In the genomic region with DNA sequence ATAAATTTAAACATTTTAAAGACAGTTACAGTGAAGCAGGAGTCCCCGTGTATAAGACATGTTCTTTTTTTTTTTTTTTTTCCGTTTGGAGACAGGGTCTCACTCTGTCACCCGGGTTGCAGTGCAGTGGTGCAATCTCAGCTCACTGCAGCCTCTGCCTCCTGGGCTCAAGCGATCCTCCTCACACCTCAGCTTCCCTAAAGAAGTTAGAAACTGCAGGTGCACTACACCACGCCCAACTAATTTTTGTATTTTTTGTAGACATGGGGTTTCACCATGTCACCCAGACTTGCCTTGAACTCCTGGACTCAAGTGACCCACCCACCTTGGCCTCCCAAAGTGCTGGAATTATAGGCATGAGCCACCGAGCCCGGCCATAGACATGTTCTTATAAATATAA, we compare ENCODE assay signal across 11 cellular contexts. TPM values are rescaled to one million over a fixed set of nuclear protein-coding genes. Genes with fewer than 3 reads are reported as not detected.
DNase-seq lines count a peak whose midpoint lies in the region; ATAC-seq and TF ChIP-seq lines count a peak whose summit lies in the region.
"Had no signal": no experiment of that assay in that cellular context is flagged by ENCODE, and none has a peak within 500 bp of the region (broad histone marks: within the 10 kb centered on the region; RNA-seq: fewer than 3 reads in every experiment).

No MANE protein-coding gene starts in this region.

- TF ChIP-seq CTCF in DND-41 (IDR thresholded peaks at IDR 0.05; ENCODE audit: borderline replicate concordance, extremely low read depth, low read length, poor library complexity, severe bottlenecking), result no peak
- TF ChIP-seq CTCF in HL-60 (IDR thresholded peaks at IDR 0.05; ENCODE audit: insufficient read depth, low read length), result no peak
- no peak for TF ChIP-seq CTCF in neutrophil (IDR thresholded peaks at IDR 0.05)
- TF ChIP-seq CTCF in PC-3 (conservative IDR thresholded peaks at IDR 0.05; ENCODE audit: low read depth, low read length), result no peak

- no peaks in the 10 kb centered on the region for H3K36me3 ChIP-seq in DND-41 (ENCODE audit: insufficient read depth, low read length)
- peaks cover 22% of the 10 kb centered on the region for H3K36me3 ChIP-seq in neutrophil
- no peaks in the 10 kb centered on the region for H3K36me3 ChIP-seq in PC-3 (ENCODE audit: low read depth, low read length)
- H3K36me3 ChIP-seq: brain microvascular endothelial cell had no signal

- H3K27ac ChIP-seq in DND-41 (ENCODE audit: low read length), result peak overlapping the region; percentile 94
- peak overlapping the region; percentile 91 for H3K27ac ChIP-seq in HL-60 (replicated peaks)
- H3K27ac ChIP-seq in neutrophil, result peak overlapping the region; percentile 98
- H3K27ac ChIP-seq in PC-3 (ENCODE audit: low read length), result no peak overlapping the region
- H3K27ac ChIP-seq: brain microvascular endothelial cell, SJCRH30 had no signal

- H2AFZ ChIP-seq in DND-41 (ENCODE audit: low read depth, low read length), result peak overlapping the region; percentile 74; the same call in 1 of the 2 replicates
- no peak overlapping the region for H2AFZ ChIP-seq in PC-3 (ENCODE audit: low read length)

- ATAC-seq in DND-41 (ENCODE audit: insufficient read depth, low read depth) (peak; percentile 30; the same call in 2 of the 3 replicates), PC-3 (no peak)
- peak in 1 of 2 donors; percentile 12 for ATAC-seq in activated T-cell treated with anti-CD3 and anti-CD28 coated beads, Interleukin-2, amount 50 U/mL, for 72 hours (replicated peaks in 1 of 2)

- H3K27me3 ChIP-seq in DND-41 (ENCODE audit: insufficient read depth, low read length, poor library complexity), result no peaks in the 10 kb centered on the region
- H3K27me3 ChIP-seq in HL-60 (ENCODE audit: insufficient read depth, poor library complexity, severe bottlenecking), result no peaks in the 10 kb centered on the region
- no peaks in the 10 kb centered on the region for H3K27me3 ChIP-seq in neutrophil
- no peaks in the 10 kb centered on the region for H3K27me3 ChIP-seq in PC-3 (ENCODE audit: low read length)
- H3K27me3 ChIP-seq: brain microvascular endothelial cell, SJCRH30 had no signal

- peaks cover 63% of the 10 kb centered on the region for H3K4me1 Mint-ChIP-seq in activated T-cell treated with anti-CD3 and anti-CD28 coated beads, Interleukin-2, amount 50 U/mL, for 72 hours (ENCODE audit: low read depth)

- peaks cover 9 to 12% of the 10 kb centered on the region in 2 donors for H3K36me3 Mint-ChIP-seq in activated T-cell treated with anti-CD3 and anti-CD28 coated beads, Interleukin-2, amount 50 U/mL, for 72 hours (ENCODE audit: insufficient read depth in 2 of 2)

- BruUV-seq in PC-3 (replicated peaks; lab: Mats Ljungman, UMichigan), result no TSS peak

- H4K20me1 ChIP-seq in DND-41 (ENCODE audit: insufficient read depth, low read length) (no peaks in the 10 kb centered on the region), PC-3 (ENCODE audit: low read length) (no peaks in the 10 kb centered on the region)

- H3K27ac Mint-ChIP-seq in activated T-cell treated with anti-CD3 and anti-CD28 coated beads, Interleukin-2, amount 50 U/mL, for 72 hours, result peak overlapping the region; percentile 97

- H3K9ac ChIP-seq in DND-41 (ENCODE audit: low read depth, low read length) (peak overlapping the region; percentile 64), PC-3 (ENCODE audit: low read length) (no peak overlapping the region)

- CTCF ChIA-PET in PC-3 (lab: Charles Lee), result no interaction called here

- H3K27me3 Mint-ChIP-seq in activated T-cell treated with anti-CD3 and anti-CD28 coated beads, Interleukin-2, amount 50 U/mL, for 72 hours (ENCODE audit: low read depth), result no peaks in the 10 kb centered on the region

- peaks cover 0 to 4% of the 10 kb centered on the region in 2 donors for H3K9me3 Mint-ChIP-seq in activated T-cell treated with anti-CD3 and anti-CD28 coated beads, Interleukin-2, amount 50 U/mL, for 72 hours

- H3K4me3 ChIP-seq in DND-41 (ENCODE audit: low read depth in 1 of 2, low read length in 2 of 2), result peak overlapping the region; percentile 28 to 54; a peak in 3 of 4 replicates
- peak overlapping the region; percentile 53 for H3K4me3 ChIP-seq in HL-60 (replicated peaks; ENCODE audit: insufficient read depth, low read length)
- H3K4me3 ChIP-seq in neutrophil (ENCODE audit: low read depth in 1 of 2, low read length in 1 of 2), result peak overlapping the region; percentile 78 to 88
- no peak overlapping the region for H3K4me3 ChIP-seq in PC-3 (ENCODE audit: low read length)
- H3K4me3 ChIP-seq: SJCRH30 had no signal

- peak overlapping the region; percentile 76 to 88 for H3K4me3 Mint-ChIP-seq in activated T-cell treated with anti-CD3 and anti-CD28 coated beads, Interleukin-2, amount 50 U/mL, for 72 hours

- POLR2A ChIA-PET in PC-3 (lab: Charles Lee; ENCODE audit: unreplicated experiment), result no interaction called here

- no peaks in the 10 kb centered on the region for H3K9me2 ChIP-seq in PC-3 (replicated peaks; ENCODE audit: low read length)

- H3K79me2 ChIP-seq in DND-41 (ENCODE audit: insufficient read depth, low read length) (peaks cover 85% of the 10 kb centered on the region), PC-3 (ENCODE audit: low read length) (no peaks in the 10 kb centered on the region)

- H3F3A ChIP-seq in PC-3 (ENCODE audit: low read length, unreplicated experiment), result no peaks in the 10 kb centered on the region

- H3K9me3 ChIP-seq in DND-41 (ENCODE audit: insufficient read depth, low read length, severe bottlenecking) (no peaks in the 10 kb centered on the region), neutrophil (no peaks in the 10 kb centered on the region), PC-3 (ENCODE audit: low read length) (no peaks in the 10 kb centered on the region)
- H3K9me3 ChIP-seq: SJCRH30 had no signal

- DNase-seq in DND-41, result peak; percentile 51
- DNase-seq in HL-60 (ENCODE audit: low read depth in 1 of 2, low spot score in 1 of 2), result peak in 1 of 2 experiments; percentile 78
- DNase-seq in activated T-cell treated with anti-CD3 and anti-CD28 coated beads, Interleukin-2, amount 50 U/mL, for 72 hours, result peak; percentile 15 to 28
- DNase-seq in NCI-H446 (lab: John Stamatoyannopoulos, UW), result no peak
- DNase-seq in cerebellar cortex (ENCODE audit: low spot score), result no peak
- DNase-seq in PC-3, result no peak
- DNase-seq: brain microvascular endothelial cell, IMR-90, NCI-H2171, SJCRH30 had no signal

- H3K4me2 ChIP-seq in DND-41 (ENCODE audit: insufficient read depth, low read length), result peak overlapping the region; percentile 64
- H3K4me2 ChIP-seq in PC-3 (ENCODE audit: low read length), result no peak overlapping the region

- intact Hi-C loops in PC-3 (cut with micrococcal nuclease), result loop anchor here (10.0 kb wide), 1 partner anchor 54 kb away; no protein-coding TSS in a partner anchor

- peaks cover 83% of the 10 kb centered on the region for H3K4me1 ChIP-seq in DND-41 (ENCODE audit: insufficient read depth, low read length)
- peaks cover 36 to 77% of the 10 kb centered on the region in 2 experiments for H3K4me1 ChIP-seq in neutrophil (ENCODE audit: control insufficient read depth in 1 of 2, insufficient read depth in 1 of 2, low read depth in 1 of 2, low read length in 1 of 2)
- peaks cover 17% of the 10 kb centered on the region for H3K4me1 ChIP-seq in PC-3 (ENCODE audit: insufficient read depth, low read length)
- H3K4me1 ChIP-seq: SJCRH30 had no signal

RNA-seq across cellular contexts. Expression of a gene that starts 3.0 kb away (rescaled TPM):
- total RNA-seq in activated T-cell treated with anti-CD3 and anti-CD28 coated beads, Interleukin-2, amount 50 U/mL, for 72 hours, result 10 to 100 TPM; 28.0 to 37.3 TPM
- total RNA-seq in PC-3 (2014; rRNA removed), result 0.11 TPM in 1 of 2 replicates, not detected in the other
- total RNA-seq: SJCRH30 had no signal

RNA-seq across cellular contexts. Expression of a gene that starts 10.5 kb away (rescaled TPM):
- total RNA-seq in activated T-cell treated with anti-CD3 and anti-CD28 coated beads, Interleukin-2, amount 50 U/mL, for 72 hours, result 10 to 100 TPM; 31.9 to 39.3 TPM
- total RNA-seq in PC-3 (2014; rRNA removed), result 0.92 TPM in 1 of 2 replicates, not detected in the other

RNA-seq across cellular contexts. Expression of a gene that starts 13.8 kb away (rescaled TPM):
- 1 to 10 TPM in 1 of 2 donors, under 1 TPM in 1; 0.42 to 1.1 TPM for total RNA-seq in activated T-cell treated with anti-CD3 and anti-CD28 coated beads, Interleukin-2, amount 50 U/mL, for 72 hours
- total RNA-seq in PC-3 (2014; rRNA removed), result not detected in 2 replicates
- total RNA-seq: SJCRH30 had no signal

Comparison
In these comparisons a context has a peak if more than half of its experiments do, and no peak if none do; other contexts are left out.
1. DNase-seq: peak in DND-41 (single experiment) and activated T-cell treated with anti-CD3 and anti-CD28 coated beads, Interleukin-2, amount 50 U/mL, for 72 hours (2 of 2); none in NCI-H446 (0 of 2), cerebellar cortex (single experiment) and PC-3 (single experiment).
2. RNA of a gene that starts 3.0 kb away (total RNA-seq): 28.0 to 37.3 TPM in activated T-cell treated with anti-CD3 and anti-CD28 coated beads, Interleukin-2, amount 50 U/mL, for 72 hours; 0.11 TPM in PC-3; every median in the first group is over 10 times any median in the second.
3. RNA of a gene that starts 10.5 kb away (total RNA-seq): 31.9 to 39.3 TPM in activated T-cell treated with anti-CD3 and anti-CD28 coated beads, Interleukin-2, amount 50 U/mL, for 72 hours; 0.92 TPM in PC-3; every median in the first group is over 10 times any median in the second.